1 cellular context compared by ENCODE assay signal in genomic region chr10:22679608-22680007, GRCh38.
TF ChIP-seq lines count a peak whose summit lies in the region.

No MANE protein-coding gene starts in this region.

TF ChIP-seq in K562, 482 proteins besides CTCF, POLR2A, EP300 and RAD21 (continued from another document):
- TF ChIP-seq ZKSCAN3 (CRISPR knock-in tag; IDR thresholded peaks at IDR 0.05) (no peak), SLC30A9 (CRISPR knock-in tag; IDR thresholded peaks at IDR 0.05) (no peak), HCFC1 (IDR thresholded peaks at IDR 0.05; ENCODE audit: low read depth, low read length) (no peak), PCBP1 (IDR thresholded peaks at IDR 0.05; ENCODE audit: low read depth, low read length, poor library complexity, severe bottlenecking) (no peak), BRCA1 (IDR thresholded peaks at IDR 0.05) (no peak), BRCA1 (CRISPR knock-in tag; IDR thresholded peaks at IDR 0.05) (no peak), ASH1L (IDR thresholded peaks at IDR 0.05; ENCODE audit: borderline replicate concordance, low read depth, partially characterized antibody) (no peak)
